Comparison of ENCODE assay signal across 15 cellular contexts in genomic region chrY:19502169-19503091, GRCh38.
DNase-seq lines count a peak whose midpoint lies in the region; ATAC-seq and TF ChIP-seq lines count a peak whose summit lies in the region.
"Had no signal": no experiment of that assay in that cellular context is flagged by ENCODE, and none has a peak within 500 bp of the region (broad histone marks: within the 10 kb centered on the region; RNA-seq: fewer than 3 reads in every experiment).

No MANE protein-coding gene starts in this region.

- H3K4me1 Mint-ChIP-seq in activated T-helper 17 cell treated with anti-CD3 and anti-CD28 coated beads, Interleukin-2, amount 50 U/mL, for 72 hours: peaks cover 10% of the 10 kb centered on the region

- H3K9me3 ChIP-seq in upper lobe of right lung: no peaks in the 10 kb centered on the region
- H3K9me3 ChIP-seq in BE2C: no peaks in the 10 kb centered on the region

- TF ChIP-seq CTCF in upper lobe of right lung (IDR thresholded peaks at IDR 0.05) (no peak), BE2C (IDR thresholded peaks at IDR 0.05; ENCODE audit: low read depth, low read length) (no peak)

- no peaks in the 10 kb centered on the region for H3K9me3 Mint-ChIP-seq in activated T-helper 17 cell treated with anti-CD3 and anti-CD28 coated beads, Interleukin-2, amount 50 U/mL, for 72 hours

- peak; percentile 27 for DNase-seq in stimulated activated CD4-positive, alpha-beta T cell treated with anti-CD3 and anti-CD28 coated beads, Interleukin-15, amount 100 ng/mL, for 24 hours
- DNase-seq in stimulated activated CD4-positive, alpha-beta T cell treated with anti-CD3 and anti-CD28 coated beads, Interleukin-4, amount 100 ng/mL, for 24 hours: no peak
- DNase-seq in iPS-NIHi11 (ENCODE audit: low spot score) (peak; percentile 10), upper lobe of right lung (no peak), occipital lobe (lab: John Stamatoyannopoulos, UW) (no peak), BE2C (no peak)
- DNase-seq: activated gamma-delta T cell, caudate nucleus, DMS79, NCI-H187 treated with DMSO at 0.1 percent for 48 hours, NCI-H748 treated with DMSO at 0.1 percent for 48 hours had no signal

- H3K27me3 Mint-ChIP-seq in activated T-helper 17 cell treated with anti-CD3 and anti-CD28 coated beads, Interleukin-2, amount 50 U/mL, for 72 hours: no peaks in the 10 kb centered on the region

- no peaks in the 10 kb centered on the region for H3K36me3 Mint-ChIP-seq in activated T-helper 17 cell treated with anti-CD3 and anti-CD28 coated beads, Interleukin-2, amount 50 U/mL, for 72 hours (ENCODE audit: low read depth)

- peak overlapping the region; percentile 80 for H3K4me3 Mint-ChIP-seq in activated T-helper 17 cell treated with anti-CD3 and anti-CD28 coated beads, Interleukin-2, amount 50 U/mL, for 72 hours

- peak overlapping the region; percentile 76 for H3K27ac Mint-ChIP-seq in activated T-helper 17 cell treated with anti-CD3 and anti-CD28 coated beads, Interleukin-2, amount 50 U/mL, for 72 hours

- H3K27me3 ChIP-seq in upper lobe of right lung (no peaks in the 10 kb centered on the region), BE2C (no peaks in the 10 kb centered on the region)

- H3K4me1 ChIP-seq in upper lobe of right lung (no peaks in the 10 kb centered on the region), BE2C (no peaks in the 10 kb centered on the region)

- H3K36me3 ChIP-seq in upper lobe of right lung (no peaks in the 10 kb centered on the region), BE2C (no peaks in the 10 kb centered on the region)

- peak overlapping the region; percentile 30 for H3K4me3 ChIP-seq in upper lobe of right lung
- no peak overlapping the region for H3K4me3 ChIP-seq in BE2C (ENCODE audit: low read depth, low read length)
- H3K4me3 ChIP-seq: GM12878, lung had no signal

- peak; percentile 73 for ATAC-seq in activated T-helper 17 cell treated with anti-CD3 and anti-CD28 coated beads, Interleukin-2, amount 50 U/mL, for 72 hours (replicated peaks)
- ATAC-seq in upper lobe of right lung (no peak), HG03342 (IDR thresholded peaks at IDR 0.05; ENCODE audit: unreplicated experiment) (no peak)
- ATAC-seq: GM12878 had no signal

- intact Hi-C loops in upper lobe of right lung (cut with DNase I): no loop called here

- H3K27ac ChIP-seq in upper lobe of right lung: no peak overlapping the region

Comparison
In these comparisons a context has a peak if more than half of its experiments do, and no peak if none do; other contexts are left out.
1. DNase-seq: peak in stimulated activated CD4-positive, alpha-beta T cell treated with anti-CD3 and anti-CD28 coated beads, Interleukin-15, amount 100 ng/mL, for 24 hours (single experiment) and iPS-NIHi11 (single experiment); none in stimulated activated CD4-positive, alpha-beta T cell treated with anti-CD3 and anti-CD28 coated beads, Interleukin-4, amount 100 ng/mL, for 24 hours (single experiment), upper lobe of right lung (single experiment), occipital lobe (single experiment) and BE2C (single experiment).